In the genomic region with DNA sequence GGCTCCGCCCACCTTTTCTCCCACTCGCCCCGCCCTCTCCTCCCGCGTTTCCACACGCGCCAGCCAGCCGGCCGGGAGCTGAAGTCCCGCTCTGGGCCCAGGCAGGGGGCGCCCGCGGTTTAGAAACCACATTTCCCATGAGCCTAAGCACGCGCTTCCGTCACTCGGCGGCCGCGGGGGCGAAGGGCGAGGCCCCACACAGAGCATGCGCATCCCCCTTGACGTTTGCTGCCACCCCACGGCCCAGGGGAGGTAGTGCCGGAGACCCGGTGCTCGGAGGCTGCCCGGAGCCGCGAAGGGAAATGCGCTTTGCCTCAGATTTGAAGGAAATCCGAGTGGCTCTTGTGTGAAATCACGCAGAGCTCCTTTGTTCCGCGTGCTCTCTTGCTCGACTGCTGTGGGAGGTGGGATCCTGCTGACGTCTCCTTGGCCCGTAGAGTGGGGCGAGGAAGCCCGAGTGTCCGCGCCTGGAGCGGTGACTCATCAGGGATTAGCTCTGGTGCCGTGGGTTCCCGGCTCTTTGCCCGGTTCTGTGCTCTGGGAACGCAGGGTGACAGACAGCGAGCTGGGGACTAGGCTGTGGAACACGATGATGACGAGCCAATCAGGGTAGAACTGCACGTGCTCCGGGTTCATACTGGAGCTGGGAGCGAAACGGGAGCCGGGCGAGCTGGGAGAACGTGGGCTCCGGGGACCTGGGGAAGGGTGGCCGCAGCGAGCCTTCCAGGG, we compare ENCODE assay signal across 8 cellular contexts. TPM values are rescaled to one million over a fixed set of nuclear protein-coding genes. Genes with fewer than 3 reads are reported as not detected.
DNase-seq lines count a peak whose midpoint lies in the region; ATAC-seq and TF ChIP-seq lines count a peak whose summit lies in the region.

No MANE protein-coding gene starts in this region.

- H3K36me3 ChIP-seq in Caco-2 (ENCODE audit: control insufficient read depth, insufficient read depth, low read length) (no peaks in the 10 kb centered on the region), endocrine pancreas (ENCODE audit: control insufficient read depth, insufficient read depth, low read length) (no peaks in the 10 kb centered on the region)

- POLR2A ChIA-PET in Caco-2 (lab: Charles Lee): interaction anchor here (0.5 to 1.6 kb wide), 12 partner anchors 9 to 893 kb away, joined by 3 to 8 read pairs (median 4); a partner anchor contains a TSS

- H3K27me3 Mint-ChIP-seq in Caco-2 (ENCODE audit: insufficient read depth, unreplicated experiment): peaks cover 2% of the 10 kb centered on the region
- peaks cover 5% of the 10 kb centered on the region for H3K27me3 Mint-ChIP-seq in activated CD8-positive, alpha-beta memory T cell treated with anti-CD3 and anti-CD28 coated beads, Interleukin-2, amount 10 ng/mL, durations not matched to agents 7 days and 5 days

- intact Hi-C loops in Caco-2 (cut with micrococcal nuclease; ENCODE audit: unreplicated experiment): loop anchor here (1.0 to 10.0 kb wide), 7 partner anchors 137 to 890 kb away; a partner anchor contains a TSS

- peak overlapping the region; percentile 100 for H3K4me3 Mint-ChIP-seq in Caco-2 (ENCODE audit: unreplicated experiment)
- H3K4me3 Mint-ChIP-seq in activated CD8-positive, alpha-beta memory T cell treated with anti-CD3 and anti-CD28 coated beads, Interleukin-2, amount 10 ng/mL, durations not matched to agents 7 days and 5 days: peak overlapping the region; percentile 91

- CTCF ChIA-PET in Caco-2 (lab: Charles Lee): interaction anchor here (0.6 to 1.7 kb wide), 18 partner anchors 9 to 892 kb away, joined by 3 to 13 read pairs (median 4); no protein-coding TSS in a partner anchor
- CTCF ChIA-PET in activated CD8-positive, alpha-beta memory T cell treated with anti-CD3 and anti-CD28 coated beads, Interleukin-2, amount 10 ng/mL, durations not matched to agents 7 days and 5 days (lab: Charles Lee): interaction anchor here (0.6 to 5.7 kb wide), 35 partner anchors 10 to 1005 kb away, joined by 3 to 24 read pairs (median 4); a partner anchor contains a TSS

- H3K27ac Mint-ChIP-seq in Caco-2 (ENCODE audit: unreplicated experiment): peak overlapping the region; percentile 100
- peak overlapping the region; percentile 98 for H3K27ac Mint-ChIP-seq in activated CD8-positive, alpha-beta memory T cell treated with anti-CD3 and anti-CD28 coated beads, Interleukin-2, amount 10 ng/mL, durations not matched to agents 7 days and 5 days

- H3K9me3 ChIP-seq in Caco-2 (no peaks in the 10 kb centered on the region), endocrine pancreas (ENCODE audit: control insufficient read depth, low read length) (no peaks in the 10 kb centered on the region)

- TSS peak; percentile 84 for BruUV-seq in Caco-2 (replicated peaks; lab: Mats Ljungman, UMichigan)

- peak; percentile 87 to 94 for TF ChIP-seq CTCF in Caco-2 (IDR thresholded peaks at IDR 0.05; ENCODE audit: insufficient read depth in 1 of 2, low read depth in 1 of 2, low read length in 1 of 2, severe bottlenecking in 1 of 2, unreplicated experiment in 1 of 2)

- peaks cover 17% of the 10 kb centered on the region for H3K36me3 Mint-ChIP-seq in Caco-2 (ENCODE audit: insufficient read depth, unreplicated experiment)
- peaks cover 3% of the 10 kb centered on the region for H3K36me3 Mint-ChIP-seq in activated CD8-positive, alpha-beta memory T cell treated with anti-CD3 and anti-CD28 coated beads, Interleukin-2, amount 10 ng/mL, durations not matched to agents 7 days and 5 days

- ATAC-seq in GM21360 (IDR thresholded peaks at IDR 0.05; ENCODE audit: unreplicated experiment): peak; percentile 75
- ATAC-seq in activated CD8-positive, alpha-beta memory T cell treated with anti-CD3 and anti-CD28 coated beads, Interleukin-2, amount 10 ng/mL, durations not matched to agents 7 days and 5 days: peak; percentile 89

- H3K4me1 Mint-ChIP-seq in Caco-2 (ENCODE audit: low read depth, unreplicated experiment): peaks cover 9% of the 10 kb centered on the region
- H3K4me1 Mint-ChIP-seq in activated CD8-positive, alpha-beta memory T cell treated with anti-CD3 and anti-CD28 coated beads, Interleukin-2, amount 10 ng/mL, durations not matched to agents 7 days and 5 days: peaks cover 21% of the 10 kb centered on the region

- H3K9ac ChIP-seq in endocrine pancreas (ENCODE audit: control insufficient read depth, insufficient read depth, low read length): peak overlapping the region; percentile 95

- DNase-seq in Caco-2: peak; percentile 98 to 99
- peak; percentile 98 for DNase-seq in HT1080 (ENCODE audit: low read depth)
- peak; percentile 98 to 99 for DNase-seq in NOMO-1 (lab: John Stamatoyannopoulos, UW; ENCODE audit: unreplicated experiment in 2 of 2)
- peak; percentile 98 for DNase-seq in activated CD8-positive, alpha-beta memory T cell treated with anti-CD3 and anti-CD28 coated beads, Interleukin-2, amount 10 ng/mL, durations not matched to agents 7 days and 5 days
- peak; percentile 100 for DNase-seq in mesenteric fat pad (ENCODE audit: low spot score)
- DNase-seq in stimulated activated CD8-positive, alpha-beta memory T cell treated with anti-CD3 and anti-CD28 coated beads, Interleukin-15, amount 100 ng/mL, for 24 hours (ENCODE audit: low read depth): peak; percentile 93

- H3K27me3 ChIP-seq in Caco-2 (replicated peaks; ENCODE audit: control insufficient read depth, insufficient read depth, low read length): no peaks in the 10 kb centered on the region
- H3K27me3 ChIP-seq in endocrine pancreas (ENCODE audit: control insufficient read depth, insufficient read depth, low read length): no peaks in the 10 kb centered on the region

- H3K4me1 ChIP-seq in Caco-2 (peaks cover 17% of the 10 kb centered on the region), endocrine pancreas (ENCODE audit: control insufficient read depth, insufficient read depth, low read length) (peaks cover 15% of the 10 kb centered on the region)

- peak overlapping the region; percentile 99 for H3K4me3 ChIP-seq in Caco-2 (ENCODE audit: low read depth, low read length)
- peak overlapping the region; percentile 19 for H3K4me3 ChIP-seq in endocrine pancreas (ENCODE audit: control insufficient read depth, insufficient read depth, low read length)

- H3K9me3 Mint-ChIP-seq in Caco-2 (ENCODE audit: unreplicated experiment): no peaks in the 10 kb centered on the region
- H3K9me3 Mint-ChIP-seq in activated CD8-positive, alpha-beta memory T cell treated with anti-CD3 and anti-CD28 coated beads, Interleukin-2, amount 10 ng/mL, durations not matched to agents 7 days and 5 days (ENCODE audit: low read depth): no peaks in the 10 kb centered on the region

RNA-seq across cellular contexts. Expression of a gene that starts 0.4 kb away (rescaled TPM):
- total RNA-seq in Caco-2 (2022): 35.5 and 35.9 TPM in 2 replicates
- 25.7 and 29.3 TPM in 2 replicates for total RNA-seq in HT1080 (2014; rRNA removed; shearing (Covaris generic))
- 15.8 and 36.1 TPM in 2 replicates for polyA plus RNA-seq in HT1080 (2015; cell fraction: cytosol; rRNA removed)
- 18.4 and 23.1 TPM in 2 replicates for polyA plus RNA-seq in HT1080 (2015; cell fraction: nucleus; rRNA removed)
- total RNA-seq in activated CD8-positive, alpha-beta memory T cell treated with anti-CD3 and anti-CD28 coated beads, Interleukin-2, amount 10 ng/mL, durations not matched to agents 7 days and 5 days: 10 to 100 TPM; 13.5 to 14.6 TPM
- 23.4 TPM for total RNA-seq in mesenteric fat pad

Comparison
In these comparisons a context has a peak if more than half of its experiments do, and no peak if none do; other contexts are left out.
1. Peak in every context shown above with its lines: DNase-seq, ATAC-seq and H3K4me3 ChIP-seq.